ENCODE assay signal across 28 cellular contexts in genomic region chr1:232776526-232776925, GRCh38.
"Had no signal": no experiment of that assay in that cellular context is flagged by ENCODE, and none has a peak within 500 bp of the region (broad histone marks: within the 10 kb centered on the region; RNA-seq: fewer than 3 reads in every experiment).

No MANE protein-coding gene starts in this region.

- H3K36me3 Mint-ChIP-seq: activated CD4-positive, alpha-beta memory T cell treated with anti-CD3 and anti-CD28 coated beads for 36 hours; activated naive CD8-positive, alpha-beta T cell; brain had no signal

- ATAC-seq: activated T-helper 17 cell treated with anti-CD3 and anti-CD28 coated beads, Interleukin-2, amount 50 U/mL, for 72 hours; Right ventricle myocardium inferior had no signal

- H3K4me3 ChIP-seq: SJCRH30 had no signal

- H3K4me3 Mint-ChIP-seq: activated CD4-positive, alpha-beta memory T cell treated with anti-CD3 and anti-CD28 coated beads for 36 hours; activated CD4-positive, alpha-beta T cell treated with anti-CD3 and anti-CD28 coated beads, Interleukin-2, amount 10 ng/mL, durations not matched to agents 7 days and 5 days; activated naive CD4-positive, alpha-beta T cell treated with anti-CD3 and anti-CD28 coated beads for 36 hours; activated naive CD8-positive, alpha-beta T cell; activated T-helper 17 cell treated with anti-CD3 and anti-CD28 coated beads, Interleukin-2, amount 50 U/mL, for 72 hours; brain had no signal

- FAIRE-seq: astrocyte, colon, TTC549 had no signal

- H3K9me3 Mint-ChIP-seq: activated CD4-positive, alpha-beta memory T cell treated with anti-CD3 and anti-CD28 coated beads for 36 hours; activated CD4-positive, alpha-beta T cell treated with anti-CD3 and anti-CD28 coated beads, Interleukin-2, amount 10 ng/mL, durations not matched to agents 7 days and 5 days; activated naive CD4-positive, alpha-beta T cell treated with anti-CD3 and anti-CD28 coated beads for 36 hours; activated T-helper 17 cell treated with anti-CD3 and anti-CD28 coated beads, Interleukin-2, amount 50 U/mL, for 72 hours had no signal

- H3K27me3 Mint-ChIP-seq: activated CD4-positive, alpha-beta memory T cell treated with anti-CD3 and anti-CD28 coated beads for 36 hours; activated CD4-positive, alpha-beta T cell treated with anti-CD3 and anti-CD28 coated beads, Interleukin-2, amount 10 ng/mL, durations not matched to agents 7 days and 5 days; activated T-helper 17 cell treated with anti-CD3 and anti-CD28 coated beads, Interleukin-2, amount 50 U/mL, for 72 hours had no signal

- H3K4me1 ChIP-seq: SJCRH30 had no signal

- DNase-seq: activated CD4-positive, alpha-beta memory T cell treated with anti-CD3 and anti-CD28 coated beads for 36 hours; activated CD4-positive, alpha-beta T cell treated with anti-CD3 and anti-CD28 coated beads, Interleukin-2, amount 10 ng/mL, durations not matched to agents 7 days and 5 days; activated CD4-positive, CD25-positive, alpha-beta regulatory T cell; activated CD8-positive, alpha-beta memory T cell treated with anti-CD3 and anti-CD28 coated beads for 24 hours; activated gamma-delta T cell; activated naive CD4-positive, alpha-beta T cell treated with anti-CD3 and anti-CD28 coated beads for 36 hours; activated T-cell treated with anti-CD3 and anti-CD28 coated beads, Interleukin-2, amount 50 U/mL, for 48 hours; amygdala; cerebellar nuclear complex; KG1; NCI-H1092; NCI-H1417 treated with DMSO at 0.1 percent for 48 hours; NCI-H187; NCI-H2081; NCI-H2227 treated with DMSO at 0.1 percent for 48 hours; NCI-H526; NCI-H82; RPMI8226; SJCRH30; T-helper 2 cell; T1000 had no signal

- H3K27me3 ChIP-seq: SJCRH30 had no signal

- H3K4me1 Mint-ChIP-seq: activated CD4-positive, alpha-beta T cell treated with anti-CD3 and anti-CD28 coated beads, Interleukin-2, amount 10 ng/mL, durations not matched to agents 7 days and 5 days; activated T-helper 17 cell treated with anti-CD3 and anti-CD28 coated beads, Interleukin-2, amount 50 U/mL, for 72 hours; brain had no signal

- H3K27ac ChIP-seq: SJCRH30 had no signal

- H3K9me3 ChIP-seq: SJCRH30 had no signal

- H3K27ac Mint-ChIP-seq: activated CD4-positive, alpha-beta memory T cell treated with anti-CD3 and anti-CD28 coated beads for 36 hours; activated CD4-positive, alpha-beta T cell treated with anti-CD3 and anti-CD28 coated beads, Interleukin-2, amount 10 ng/mL, durations not matched to agents 7 days and 5 days; activated naive CD4-positive, alpha-beta T cell treated with anti-CD3 and anti-CD28 coated beads for 36 hours; activated naive CD8-positive, alpha-beta T cell; activated T-helper 17 cell treated with anti-CD3 and anti-CD28 coated beads, Interleukin-2, amount 50 U/mL, for 72 hours; brain had no signal

- H3K36me3 ChIP-seq: SJCRH30 had no signal
